ENCODE assay signal across 25 cellular contexts in the genomic region with DNA sequence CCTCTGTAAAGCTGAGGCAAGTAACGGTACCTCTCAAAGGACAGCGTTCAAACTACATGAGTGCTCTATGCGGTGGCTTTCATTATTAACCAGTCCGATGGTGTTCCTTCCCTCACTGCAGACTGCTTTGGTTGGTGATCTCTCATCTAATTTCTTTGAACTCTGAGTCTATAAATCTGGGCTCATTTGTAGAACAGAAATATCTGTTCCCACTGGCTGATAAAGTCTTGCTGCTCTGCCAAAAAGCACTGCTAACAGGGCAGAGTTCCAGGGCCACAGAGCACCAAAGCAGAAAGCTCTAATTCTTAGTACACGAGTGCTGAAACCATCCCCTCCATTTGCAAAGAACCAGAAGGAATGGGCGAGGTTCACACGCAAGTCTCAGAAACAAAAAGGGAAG.
DNase-seq lines count a peak whose midpoint lies in the region; ATAC-seq, FAIRE-seq and TF ChIP-seq lines count a peak whose summit lies in the region.
"Had no signal": no experiment of that assay in that cellular context is flagged by ENCODE, and none has a peak within 500 bp of the region (broad histone marks: within the 10 kb centered on the region; RNA-seq: fewer than 3 reads in every experiment).

No MANE protein-coding gene starts in this region.

- H3K4me3 ChIP-seq in right lobe of liver (no peak overlapping the region), HepG2 (replicated peaks in 1 of 3; ENCODE audit: insufficient read depth in 1 of 3, low read depth in 2 of 3, low read length in 3 of 3) (no peak overlapping the region), fibroblast of lung (replicated peaks in 1 of 4; ENCODE audit: control extremely low read depth in 1 of 4, insufficient read depth in 1 of 4, low read depth in 3 of 4, low read length in 4 of 4) (no peak overlapping the region)
- H3K4me3 ChIP-seq: ascending aorta; BLaER1 treated with 17β-estradiol and CSF1 and Interleukin-3, amounts not matched to agents 10 nM and 100 nM; GM12878; lung had no signal

- CTCF ChIA-PET in HepG2 (lab: Yijun Ruan, JAX; ENCODE audit: low intra/inter-chr PET ratio, low total read pairs) = no interaction called here

- no peaks in the 10 kb centered on the region for H4K20me1 ChIP-seq in HepG2 (ENCODE audit: insufficient read depth, low read length)
- no peaks in the 10 kb centered on the region for H4K20me1 ChIP-seq in fibroblast of lung (ENCODE audit: control insufficient read depth, extremely low read depth, insufficient read depth, low read length)

- H3K9me3 ChIP-seq in right lobe of liver (no peaks in the 10 kb centered on the region), HepG2 (ENCODE audit: low read length) (no peaks in the 10 kb centered on the region), fibroblast of lung (ENCODE audit: control insufficient read depth, insufficient read depth, low read depth, low read length) (no peaks in the 10 kb centered on the region)
- H3K9me3 ChIP-seq: ascending aorta had no signal

- peaks cover 0 to 9% (median 0%) of the 10 kb centered on the region in 4 donors for H3K4me1 ChIP-seq in right lobe of liver
- H3K4me1 ChIP-seq in HepG2 (ENCODE audit: insufficient read depth, low read length) = no peaks in the 10 kb centered on the region
- peaks cover 12% of the 10 kb centered on the region for H3K4me1 ChIP-seq in fibroblast of lung (ENCODE audit: control insufficient read depth, extremely low read depth, insufficient read depth, low read length)

- H2AFZ ChIP-seq in HepG2 (ENCODE audit: low read length) = no peak overlapping the region
- H2AFZ ChIP-seq in fibroblast of lung (ENCODE audit: low read length) = no peak overlapping the region

- no peak for DNase-seq in right lobe of liver
- DNase-seq in HepG2 (ENCODE audit: low spot score) = no peak
- DNase-seq in fibroblast of lung (ENCODE audit: low read depth in 2 of 2) = peak; percentile 69 to 75
- DNase-seq in iris pigment epithelial cell (ENCODE audit: low read depth) = peak; percentile 39
- DNase-seq in activated T-cell treated with anti-CD3 and anti-CD28 coated beads for 4 hours = no peak
- DNase-seq in NCI-H128 (lab: John Stamatoyannopoulos, UW; ENCODE audit: unreplicated experiment) = no peak
- no peak for DNase-seq in NCI-H69 (lab: John Stamatoyannopoulos, UW)
- DNase-seq: activated B cell treated with CpG ODN at 0.5 μM for 24 hours; activated CD4-positive, alpha-beta memory T cell treated with anti-CD3 and anti-CD28 coated beads, Interleukin-2, amount 10 ng/mL, durations not matched to agents 7 days and 5 days; activated naive CD4-positive, alpha-beta T cell treated with anti-CD3 and anti-CD28 coated beads for 36 hours; activated T-cell treated with anti-CD3 and anti-CD28 coated beads, Interleukin-2, amount 50 U/mL, for 1 hour; GDM1; naive B cell; NCI-H146; NCI-H774; SIG-M5; stimulated activated CD4-positive, alpha-beta T cell treated with anti-CD3 and anti-CD28 coated beads, Interleukin-2, amount 100 ng/mL, for 24 hours; stimulated activated naive CD8-positive, alpha-beta T cell treated with anti-CD3 and anti-CD28 coated beads, Interleukin-15, Interleukin-2, amounts not matched to agents 100 U/mL and 50 U/mL, for 24 hours; T-helper 2 cell had no signal

- no peaks in the 10 kb centered on the region for H3K79me2 ChIP-seq in HepG2 (ENCODE audit: insufficient read depth, low read length)
- H3K79me2 ChIP-seq in fibroblast of lung (ENCODE audit: control insufficient read depth, insufficient read depth, low read length) = peaks cover 2% of the 10 kb centered on the region

- TF ChIP-seq POLR2A in right lobe of liver (IDR thresholded peaks at IDR 0.05) (no peak), HepG2 (IDR thresholded peaks at IDR 0.05; ENCODE audit: insufficient read depth in 1 of 2, low read depth in 2 of 2, low read length in 2 of 2) (no peak)

- ATAC-seq in right lobe of liver = peak; percentile 18 to 46 (median 28)
- ATAC-seq in HepG2 = no peak
- ATAC-seq in GM21515 (IDR thresholded peaks at IDR 0.05; ENCODE audit: unreplicated experiment) = no peak
- ATAC-seq: GM12878; stimulated activated naive CD8-positive, alpha-beta T cell treated with anti-CD3 and anti-CD28 coated beads, Interleukin-15, Interleukin-2, amounts not matched to agents 100 U/mL and 50 U/mL, for 24 hours had no signal

- H3K27ac ChIP-seq in right lobe of liver (no peak overlapping the region), HepG2 (ENCODE audit: extremely low read length, insufficient read depth, low read length) (no peak overlapping the region), fibroblast of lung (ENCODE audit: insufficient read depth, low read length) (no peak overlapping the region)
- H3K27ac ChIP-seq: ascending aorta; BLaER1 treated with 17β-estradiol and CSF1 and Interleukin-3, amounts not matched to agents 10 nM and 100 nM had no signal

- no peak for TF ChIP-seq CTCF in right lobe of liver (IDR thresholded peaks at IDR 0.05)
- TF ChIP-seq CTCF in HepG2 (CRISPR knock-in tag; IDR thresholded peaks at IDR 0.05) = no peak
- no peak for TF ChIP-seq CTCF in fibroblast of lung (conservative IDR thresholded peaks at IDR 0.05 in 1 of 2, IDR thresholded peaks at IDR 0.05 in 1 of 2; ENCODE audit: low read depth in 1 of 2, low read length in 2 of 2)

- no peak for FAIRE-seq in HepG2 (lab: Jason Lieb, UNC)
- FAIRE-seq: GM12878, H54 had no signal

- TF ChIP-seq RAD21 in HepG2 (CRISPR knock-in tag; IDR thresholded peaks at IDR 0.05) = no peak

- H3K4me2 ChIP-seq in HepG2 (ENCODE audit: low read depth, low read length) (no peak overlapping the region), fibroblast of lung (ENCODE audit: extremely low read depth, insufficient read depth, low read length) (peak overlapping the region; percentile 26)
- H3K4me2 ChIP-seq: BLaER1 treated with 17β-estradiol and CSF1 and Interleukin-3, amounts not matched to agents 10 nM and 100 nM had no signal

- POLR2A ChIA-PET in HepG2 (lab: Yijun Ruan, JAX) = no interaction called here

- H3K27me3 ChIP-seq in right lobe of liver (no peaks in the 10 kb centered on the region), HepG2 (ENCODE audit: control insufficient read depth in 1 of 2, insufficient read depth in 2 of 2, low read length in 2 of 2) (no peaks in the 10 kb centered on the region), fibroblast of lung (ENCODE audit: control insufficient read depth, insufficient read depth, low read length) (no peaks in the 10 kb centered on the region)
- H3K27me3 ChIP-seq: ascending aorta; BLaER1 treated with 17β-estradiol and CSF1 and Interleukin-3, amounts not matched to agents 10 nM and 100 nM had no signal

- in situ Hi-C loops in HepG2 (cut with HindIII; ENCODE audit: extremely low pct_ligation_motif_present, low pct_unique_long_range_greater_than_20kb) = no loop called here

- H3K36me3 ChIP-seq in right lobe of liver (no peaks in the 10 kb centered on the region), HepG2 (replicated peaks in 1 of 2; ENCODE audit: control insufficient read depth in 1 of 2, insufficient read depth in 2 of 2, low read length in 2 of 2) (no peaks in the 10 kb centered on the region), fibroblast of lung (ENCODE audit: control insufficient read depth, insufficient read depth, low read length) (no peaks in the 10 kb centered on the region)

- no TSS peak for BruUV-seq in HepG2 (replicated peaks; lab: Mats Ljungman, UMichigan)

- intact Hi-C loops in right lobe of liver (cut with DNase I) (no loop called here), HepG2 (cut with micrococcal nuclease; ENCODE audit: unreplicated experiment) (no loop called here)

- no peak overlapping the region for H3K9ac ChIP-seq in HepG2 (ENCODE audit: insufficient read depth, low read depth, low read length)
- H3K9ac ChIP-seq in fibroblast of lung (ENCODE audit: insufficient read depth, low read length) = no peak overlapping the region
- H3K9ac ChIP-seq: BLaER1 treated with 17β-estradiol and CSF1 and Interleukin-3, amounts not matched to agents 10 nM and 100 nM had no signal

- TF ChIP-seq EP300 in HepG2 (IDR thresholded peaks at IDR 0.05; ENCODE audit: low read depth in 2 of 2, low read length in 2 of 2) (no peak), HepG2 (CRISPR knock-in tag; IDR thresholded peaks at IDR 0.05; ENCODE audit: borderline replicate concordance) (no peak)

- 64% methylated on average over 7 of the region's 7 CpGs for WGBS in right lobe of liver (ENCODE audit: insufficient coverage, low coverage, low lambda C conversion rate, missing lambda C conversion rate)
- WGBS in HepG2 (ENCODE audit: low lambda C conversion rate) = 96% methylated on average over 7 of the region's 7 CpGs

TF ChIP-seq in HepG2, 621 proteins besides CTCF, POLR2A, EP300 and RAD21 (continues in another document):
- TF ChIP-seq, protein P1, sequence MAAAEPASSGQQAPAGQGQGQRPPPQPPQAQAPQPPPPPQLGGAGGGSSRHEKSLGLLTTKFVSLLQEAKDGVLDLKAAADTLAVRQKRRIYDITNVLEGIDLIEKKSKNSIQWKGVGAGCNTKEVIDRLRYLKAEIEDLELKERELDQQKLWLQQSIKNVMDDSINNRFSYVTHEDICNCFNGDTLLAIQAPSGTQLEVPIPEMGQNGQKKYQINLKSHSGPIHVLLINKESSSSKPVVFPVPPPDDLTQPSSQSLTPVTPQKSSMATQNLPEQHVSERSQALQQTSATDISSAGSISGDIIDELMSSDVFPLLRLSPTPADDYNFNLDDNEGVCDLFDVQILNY (CRISPR knock-in tag; conservative IDR thresholded peaks at IDR 0.05) = no peak
- TF ChIP-seq ZNF737 (CRISPR knock-in tag; IDR thresholded peaks at IDR 0.05; ENCODE audit: borderline replicate concordance) (no peak), LCORL (IDR thresholded peaks at IDR 0.05) (no peak), LCORL (CRISPR knock-in tag; IDR thresholded peaks at IDR 0.05) (no peak), KDM5A (IDR thresholded peaks at IDR 0.05; ENCODE audit: borderline replicate concordance, low read length) (no peak), DNMT3B (CRISPR knock-in tag; conservative IDR thresholded peaks at IDR 0.05) (no peak), NKX3-1 (CRISPR knock-in tag; IDR thresholded peaks at IDR 0.05) (no peak), ZBTB3 (CRISPR knock-in tag; IDR thresholded peaks at IDR 0.05; ENCODE audit: borderline replicate concordance, low read depth) (no peak), ZNF567 (CRISPR knock-in tag; IDR thresholded peaks at IDR 0.05; ENCODE audit: borderline replicate concordance) (no peak), ARHGAP35 (CRISPR knock-in tag; IDR thresholded peaks at IDR 0.05; ENCODE audit: borderline replicate concordance) (no peak)

Comparison
In these comparisons a context has a peak if more than half of its experiments do, and no peak if none do; other contexts are left out.
1. ATAC-seq: peak in right lobe of liver (4 of 4); none in HepG2 (single experiment) and GM21515 (single experiment).
2. DNase-seq: peak in fibroblast of lung (2 of 2) and iris pigment epithelial cell (single experiment); none in right lobe of liver (0 of 3), HepG2 (single experiment), activated T-cell treated with anti-CD3 and anti-CD28 coated beads for 4 hours (single experiment), NCI-H128 (single experiment) and NCI-H69 (single experiment).